1 cellular context compared by ENCODE assay signal in genomic region chr12:56657416-56658379, GRCh38.
TF ChIP-seq lines count a peak whose summit lies in the region.

No MANE protein-coding gene starts in this region.

TF ChIP-seq in GM12878, 131 proteins besides CTCF, POLR2A, EP300 and RAD21 (continued from another document):
- TF ChIP-seq, protein P1, sequence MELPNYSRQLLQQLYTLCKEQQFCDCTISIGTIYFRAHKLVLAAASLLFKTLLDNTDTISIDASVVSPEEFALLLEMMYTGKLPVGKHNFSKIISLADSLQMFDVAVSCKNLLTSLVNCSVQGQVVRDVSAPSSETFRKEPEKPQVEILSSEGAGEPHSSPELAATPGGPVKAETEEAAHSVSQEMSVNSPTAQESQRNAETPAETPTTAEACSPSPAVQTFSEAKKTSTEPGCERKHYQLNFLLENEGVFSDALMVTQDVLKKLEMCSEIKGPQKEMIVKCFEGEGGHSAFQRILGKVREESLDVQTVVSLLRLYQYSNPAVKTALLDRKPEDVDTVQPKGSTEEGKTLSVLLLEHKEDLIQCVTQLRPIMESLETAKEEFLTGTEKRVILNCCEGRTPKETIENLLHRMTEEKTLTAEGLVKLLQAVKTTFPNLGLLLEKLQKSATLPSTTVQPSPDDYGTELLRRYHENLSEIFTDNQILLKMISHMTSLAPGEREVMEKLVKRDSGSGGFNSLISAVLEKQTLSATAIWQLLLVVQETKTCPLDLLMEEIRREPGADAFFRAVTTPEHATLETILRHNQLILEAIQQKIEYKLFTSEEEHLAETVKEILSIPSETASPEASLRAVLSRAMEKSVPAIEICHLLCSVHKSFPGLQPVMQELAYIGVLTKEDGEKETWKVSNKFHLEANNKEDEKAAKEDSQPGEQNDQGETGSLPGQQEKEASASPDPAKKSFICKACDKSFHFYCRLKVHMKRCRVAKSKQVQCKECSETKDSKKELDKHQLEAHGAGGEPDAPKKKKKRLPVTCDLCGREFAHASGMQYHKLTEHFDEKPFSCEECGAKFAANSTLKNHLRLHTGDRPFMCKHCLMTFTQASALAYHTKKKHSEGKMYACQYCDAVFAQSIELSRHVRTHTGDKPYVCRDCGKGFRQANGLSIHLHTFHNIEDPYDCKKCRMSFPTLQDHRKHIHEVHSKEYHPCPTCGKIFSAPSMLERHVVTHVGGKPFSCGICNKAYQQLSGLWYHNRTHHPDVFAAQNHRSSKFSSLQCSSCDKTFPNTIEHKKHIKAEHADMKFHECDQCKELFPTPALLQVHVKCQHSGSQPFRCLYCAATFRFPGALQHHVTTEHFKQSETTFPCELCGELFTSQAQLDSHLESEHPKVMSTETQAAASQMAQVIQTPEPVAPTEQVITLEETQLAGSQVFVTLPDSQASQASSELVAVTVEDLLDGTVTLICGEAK (IDR thresholded peaks at IDR 0.05; ENCODE audit: borderline replicate concordance), result no peak
- TF ChIP-seq MYB (IDR thresholded peaks at IDR 0.05; ENCODE audit: borderline replicate concordance, low read depth, low read length) (no peak), IKZF1 (conservative IDR thresholded peaks at IDR 0.05) (peak; percentile 63), ATF7 (IDR thresholded peaks at IDR 0.05; ENCODE audit: low read depth) (peak; percentile 75), SMARCA5 (IDR thresholded peaks at IDR 0.05) (0 out of 2 replicates have a peak, but pooled peaks have one; percentile 27), ZNF384 (IDR thresholded peaks at IDR 0.05; ENCODE audit: borderline replicate concordance, low read depth, low read length) (peak; percentile 42; the same call in 1 of the 2 replicates), EED (IDR thresholded peaks at IDR 0.05; ENCODE audit: low read depth) (0 out of 2 replicates have a peak, but pooled peaks have one; percentile 24)
- TF ChIP-seq, protein P2, sequence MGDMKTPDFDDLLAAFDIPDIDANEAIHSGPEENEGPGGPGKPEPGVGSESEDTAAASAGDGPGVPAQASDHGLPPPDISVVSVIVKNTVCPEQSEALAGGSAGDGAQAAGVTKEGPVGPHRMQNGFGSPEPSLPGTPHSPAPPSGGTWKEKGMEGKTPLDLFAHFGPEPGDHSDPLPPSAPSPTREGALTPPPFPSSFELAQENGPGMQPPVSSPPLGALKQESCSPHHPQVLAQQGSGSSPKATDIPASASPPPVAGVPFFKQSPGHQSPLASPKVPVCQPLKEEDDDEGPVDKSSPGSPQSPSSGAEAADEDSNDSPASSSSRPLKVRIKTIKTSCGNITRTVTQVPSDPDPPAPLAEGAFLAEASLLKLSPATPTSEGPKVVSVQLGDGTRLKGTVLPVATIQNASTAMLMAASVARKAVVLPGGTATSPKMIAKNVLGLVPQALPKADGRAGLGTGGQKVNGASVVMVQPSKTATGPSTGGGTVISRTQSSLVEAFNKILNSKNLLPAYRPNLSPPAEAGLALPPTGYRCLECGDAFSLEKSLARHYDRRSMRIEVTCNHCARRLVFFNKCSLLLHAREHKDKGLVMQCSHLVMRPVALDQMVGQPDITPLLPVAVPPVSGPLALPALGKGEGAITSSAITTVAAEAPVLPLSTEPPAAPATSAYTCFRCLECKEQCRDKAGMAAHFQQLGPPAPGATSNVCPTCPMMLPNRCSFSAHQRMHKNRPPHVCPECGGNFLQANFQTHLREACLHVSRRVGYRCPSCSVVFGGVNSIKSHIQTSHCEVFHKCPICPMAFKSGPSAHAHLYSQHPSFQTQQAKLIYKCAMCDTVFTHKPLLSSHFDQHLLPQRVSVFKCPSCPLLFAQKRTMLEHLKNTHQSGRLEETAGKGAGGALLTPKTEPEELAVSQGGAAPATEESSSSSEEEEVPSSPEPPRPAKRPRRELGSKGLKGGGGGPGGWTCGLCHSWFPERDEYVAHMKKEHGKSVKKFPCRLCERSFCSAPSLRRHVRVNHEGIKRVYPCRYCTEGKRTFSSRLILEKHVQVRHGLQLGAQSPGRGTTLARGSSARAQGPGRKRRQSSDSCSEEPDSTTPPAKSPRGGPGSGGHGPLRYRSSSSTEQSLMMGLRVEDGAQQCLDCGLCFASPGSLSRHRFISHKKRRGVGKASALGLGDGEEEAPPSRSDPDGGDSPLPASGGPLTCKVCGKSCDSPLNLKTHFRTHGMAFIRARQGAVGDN (IDR thresholded peaks at IDR 0.05), result 0 out of 2 replicates have a peak, but pooled peaks have one; percentile 12
